1 cellular context compared by ENCODE assay signal in genomic region chr2:20082812-20083211, GRCh38.
TF ChIP-seq lines count a peak whose summit lies in the region.

No MANE protein-coding gene starts in this region.

TF ChIP-seq in HepG2, 621 proteins besides CTCF, POLR2A, EP300 and RAD21:
- TF ChIP-seq MNT (IDR thresholded peaks at IDR 0.05), result peak; percentile 58
TF ChIP-seq in HepG2: peak in this region for 1; not testable (repeated sequence) for 620.
